In the genomic region with DNA sequence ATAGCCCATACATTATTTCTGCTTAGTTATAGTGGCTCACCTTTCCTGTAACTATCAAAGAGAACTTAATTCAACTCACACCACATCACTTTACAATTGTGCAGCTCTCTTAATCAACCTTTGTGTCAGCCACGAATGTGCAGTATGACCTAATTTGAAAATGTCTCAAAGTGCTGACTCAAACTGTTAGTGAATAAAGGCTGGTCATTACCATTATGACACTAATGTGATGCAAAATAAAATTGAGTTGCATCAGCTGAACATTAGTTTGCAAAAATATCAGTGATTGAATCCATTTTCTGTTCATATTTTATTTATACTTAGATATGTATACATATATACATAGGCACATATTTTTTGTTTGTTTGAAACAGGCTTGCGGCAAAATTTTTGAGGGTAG, we compare ENCODE assay signal across 20 cellular contexts.
A peak's percentile ranks its signal among the peaks of the same experiment; 100 is the strongest.
DNase-seq lines count a peak whose midpoint lies in the region; ATAC-seq and TF ChIP-seq lines count a peak whose summit lies in the region.
"Had no signal": no experiment of that assay in that cellular context is flagged by ENCODE, and none has a peak within 500 bp of the region (broad histone marks: within the 10 kb centered on the region; RNA-seq: fewer than 3 reads in every experiment).

No MANE protein-coding gene starts in this region.

- no peak for TF ChIP-seq POLR2A in sigmoid colon (IDR thresholded peaks at IDR 0.05)

- H3K4me1 ChIP-seq in HEK293 (ENCODE audit: control insufficient read depth, insufficient read depth, low read length) (peaks cover 6% of the 10 kb centered on the region; the same call in 1 of the 2 replicates), fibroblast of lung (ENCODE audit: control insufficient read depth, extremely low read depth, insufficient read depth, low read length) (no peaks in the 10 kb centered on the region), sigmoid colon (peaks cover 0 to 55% (median 23%) of the 10 kb centered on the region in 4 donors)
- H3K4me1 ChIP-seq: thyroid gland had no signal

- H3K9me3 ChIP-seq in HEK293 (ENCODE audit: control insufficient read depth, insufficient read depth, low read depth, low read length) (no peaks in the 10 kb centered on the region), fibroblast of lung (ENCODE audit: control insufficient read depth, insufficient read depth, low read depth, low read length) (no peaks in the 10 kb centered on the region), sigmoid colon (no peaks in the 10 kb centered on the region)
- H3K9me3 ChIP-seq: thyroid gland had no signal

- H3K4me2 ChIP-seq in fibroblast of lung (ENCODE audit: extremely low read depth, insufficient read depth, low read length), result no peak overlapping the region

- 73 to 75% methylated on average over 2 of the region's 2 CpGs for WGBS in sigmoid colon, 2 donors

- H3K4me3 ChIP-seq in HEK293 (ENCODE audit: low read depth, low read length) (no peak overlapping the region), fibroblast of lung (replicated peaks in 1 of 4; ENCODE audit: control extremely low read depth in 1 of 4, insufficient read depth in 1 of 4, low read depth in 3 of 4, low read length in 4 of 4) (no peak overlapping the region), sigmoid colon (no peak overlapping the region)
- H3K4me3 ChIP-seq: thyroid gland had no signal

- TF ChIP-seq CTCF in HEK293 (tag by site-specific recombination; IDR thresholded peaks at IDR 0.05) (no peak), fibroblast of lung (conservative IDR thresholded peaks at IDR 0.05 in 1 of 2, IDR thresholded peaks at IDR 0.05 in 1 of 2; ENCODE audit: low read depth in 1 of 2, low read length in 2 of 2) (no peak), sigmoid colon (IDR thresholded peaks at IDR 0.05) (no peak)

- no peaks in the 10 kb centered on the region for H3K79me2 ChIP-seq in fibroblast of lung (ENCODE audit: control insufficient read depth, insufficient read depth, low read length)

- no peak for ATAC-seq in HG03442 (IDR thresholded peaks at IDR 0.05; ENCODE audit: unreplicated experiment)
- ATAC-seq: Right ventricle myocardium inferior had no signal

- DNase-seq in SW480 (ENCODE audit: low spot score) (peak; percentile 12), fibroblast of lung (ENCODE audit: low read depth in 2 of 2) (peak; percentile 19 to 73), sigmoid colon (no peak), mesenteric fat pad (ENCODE audit: low spot score) (no peak), cerebellar cortex (ENCODE audit: low spot score) (no peak), SIG-M5 treated with dmso at 0.1 percent for 504 hours (lab: John Stamatoyannopoulos, UW; ENCODE audit: unreplicated experiment) (no peak)
- DNase-seq: activated CD4-positive, alpha-beta memory T cell treated with anti-CD3 and anti-CD28 coated beads, Interleukin-2, amount 10 ng/mL, durations not matched to agents 7 days and 5 days; activated naive CD4-positive, alpha-beta T cell treated with anti-CD3 and anti-CD28 coated beads, Interleukin-2, amount 50 U/mL, for 16 hours; activated T-cell treated with anti-CD3 and anti-CD28 coated beads, Interleukin-2, amount 50 U/mL, for 24 hours; effector CD8-positive, alpha-beta T cell; foreskin melanocyte; H7; naive B cell; NCI-H1436 treated with DMSO at 0.1 percent for 48 hours; stimulated activated CD4-positive, alpha-beta T cell treated with anti-CD3 and anti-CD28 coated beads, Interleukin-12 subunit alpha, Interleukin-12 subunit beta, amount 100 ng/mL, for 4 hours; thyroid gland had no signal

- POLR2A ChIA-PET in HEK293 (lab: Yijun Ruan, JAX), result no interaction called here

- no peak for TF ChIP-seq EP300 in sigmoid colon (IDR thresholded peaks at IDR 0.05)

- H3K9ac ChIP-seq in fibroblast of lung (ENCODE audit: insufficient read depth, low read length), result no peak overlapping the region

- H2AFZ ChIP-seq in fibroblast of lung (ENCODE audit: low read length), result no peak overlapping the region

- no peaks in the 10 kb centered on the region for H3K27me3 ChIP-seq in fibroblast of lung (ENCODE audit: control insufficient read depth, insufficient read depth, low read length)
- no peaks in the 10 kb centered on the region for H3K27me3 ChIP-seq in sigmoid colon

- H3K36me3 ChIP-seq in HEK293 (ENCODE audit: control insufficient read depth in 2 of 2, insufficient read depth in 1 of 2, low read length in 2 of 2) (no peaks in the 10 kb centered on the region), fibroblast of lung (ENCODE audit: control insufficient read depth, insufficient read depth, low read length) (no peaks in the 10 kb centered on the region), sigmoid colon (no peaks in the 10 kb centered on the region)
- H3K36me3 ChIP-seq: thyroid gland had no signal

- no peak overlapping the region for H3K27ac ChIP-seq in HEK293 (ENCODE audit: extremely low read depth, low read depth, low read length)
- H3K27ac ChIP-seq in fibroblast of lung (ENCODE audit: insufficient read depth, low read length), result no peak overlapping the region
- peak overlapping the region; percentile 76 to 91 (median 85) for H3K27ac ChIP-seq in sigmoid colon
- H3K27ac ChIP-seq: thyroid gland, VCaP had no signal

- intact Hi-C loops in sigmoid colon (cut with DNase I), result loop anchor here (5.0 to 10.0 kb wide), 3 partner anchors 278 to 966 kb away; no protein-coding TSS in a partner anchor

- CTCF ChIA-PET in HEK293 (lab: Yijun Ruan, JAX), result no interaction called here

- no peaks in the 10 kb centered on the region for H4K20me1 ChIP-seq in fibroblast of lung (ENCODE audit: control insufficient read depth, extremely low read depth, insufficient read depth, low read length)

TF ChIP-seq in HEK293, 187 proteins besides CTCF, POLR2A, EP300 and RAD21 (continues in another document):
- TF ChIP-seq ZBTB21 (tag by site-specific recombination; IDR thresholded peaks at IDR 0.05), result peak; percentile 31; the same call in 1 of the 2 replicates
- no peak for TF ChIP-seq KLF7 (tag by site-specific recombination; IDR thresholded peaks at IDR 0.05; ENCODE audit: borderline replicate concordance)
- TF ChIP-seq ZNF660 (tag by site-specific recombination; IDR thresholded peaks at IDR 0.05), result 0 out of 2 replicates have a peak, but pooled peaks have one; percentile 36
- no peak for TF ChIP-seq GLI4 (tag by site-specific recombination; IDR thresholded peaks at IDR 0.05)
- TF ChIP-seq PRDM2 (tag by site-specific recombination; IDR thresholded peaks at IDR 0.05; ENCODE audit: borderline replicate concordance), result no peak
- TF ChIP-seq ZNF571 (tag by site-specific recombination; IDR thresholded peaks at IDR 0.05), result no peak
- no peak for TF ChIP-seq ZNF211 (tag by site-specific recombination; IDR thresholded peaks at IDR 0.05; ENCODE audit: low read depth)
- TF ChIP-seq ZNF354C (tag by site-specific recombination; IDR thresholded peaks at IDR 0.05; ENCODE audit: borderline replicate concordance, low read depth), result no peak

Comparison
In these comparisons a context has a peak if more than half of its experiments do, and no peak if none do; other contexts are left out.
1. H3K27ac ChIP-seq: peak in sigmoid colon (4 of 4); none in HEK293 (single experiment) and fibroblast of lung (single experiment).
2. DNase-seq: peak in SW480 (single experiment) and fibroblast of lung (2 of 2); none in sigmoid colon (single experiment), mesenteric fat pad (single experiment), cerebellar cortex (single experiment) and SIG-M5 treated with dmso at 0.1 percent for 504 hours (single experiment).